In the genomic region with DNA sequence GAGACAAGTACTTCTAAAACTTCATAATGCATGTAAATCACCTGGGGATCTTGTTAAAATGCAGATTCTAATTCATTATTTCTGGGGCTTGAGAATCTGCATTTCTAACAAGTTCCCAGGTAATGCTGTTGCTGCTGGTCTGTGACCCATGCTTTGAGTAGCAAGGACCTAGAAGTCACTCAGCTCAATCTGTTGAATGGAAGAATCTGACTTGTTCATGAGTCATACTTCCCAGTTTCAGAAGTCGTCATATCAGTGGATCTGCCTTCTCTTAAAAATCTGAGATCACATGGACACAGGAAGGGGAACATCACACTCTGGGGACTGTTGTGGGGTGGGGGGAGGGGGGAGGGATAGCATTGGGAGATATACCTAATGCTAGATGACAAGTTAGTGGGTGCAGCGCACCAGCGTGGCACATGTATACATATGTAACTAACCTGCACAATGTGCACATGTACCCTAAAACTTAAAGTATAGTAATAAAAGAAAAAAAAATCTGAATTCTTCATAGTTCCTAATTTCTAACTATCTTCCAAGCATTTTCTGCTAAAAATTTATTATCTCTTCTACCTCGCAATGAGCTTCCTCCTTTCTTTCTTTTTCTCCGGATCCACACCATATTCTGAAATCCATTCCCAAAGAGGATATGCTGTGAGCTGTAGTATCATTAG, we compare ENCODE assay signal across 8 cellular contexts. TPM values are rescaled to one million over a fixed set of nuclear protein-coding genes. Genes with fewer than 3 reads are reported as not detected.
DNase-seq lines count a peak whose midpoint lies in the region; ATAC-seq and TF ChIP-seq lines count a peak whose summit lies in the region.
"Not testable (repeated sequence)": the region's sequence is repeated elsewhere in the genome, so short reads cannot be mapped to it uniquely, and the experiment has no call there.

No MANE protein-coding gene starts in this region.

- H4K91ac ChIP-seq in IMR-90 (ENCODE audit: insufficient read depth, low read depth, low read length), result not testable (repeated sequence)

- H4K8ac ChIP-seq in IMR-90 (ENCODE audit: low read depth in 2 of 2, low read length in 2 of 2), result not testable (repeated sequence)

- H3K27me3 ChIP-seq in IMR-90 (ENCODE audit: control insufficient read depth, insufficient read depth, low read length), result not testable (repeated sequence)

- not testable (repeated sequence) for H3K4me3 ChIP-seq in IMR-90 (ENCODE audit: insufficient read depth, low read depth, low read length); astrocyte of the spinal cord (ENCODE audit: low read depth, low read length)

- H3K9ac ChIP-seq in IMR-90 (ENCODE audit: low read depth, low read length), result not testable (repeated sequence)

- H3K27me3 Mint-ChIP-seq in T-helper 2 cell treated with Interferon-gamma antibody and Interleukin-4, amounts not matched to agents 5 μg/mL and 100 μg/mL, for 36 hours (ENCODE audit: low read depth), result not testable (repeated sequence)

- H2BK5ac ChIP-seq in IMR-90 (ENCODE audit: low read depth, low read length, poor library complexity, severe bottlenecking), result not testable (repeated sequence)

- not testable (repeated sequence) for H2BK120ac ChIP-seq in IMR-90 (ENCODE audit: low read depth, low read length)

- H2BK20ac ChIP-seq in IMR-90 (ENCODE audit: low read depth, low read length), result peak overlapping the region; percentile 24; the same call in 1 of the 2 replicates

- peak overlapping the region; percentile 32 for H3K4me3 Mint-ChIP-seq in T-helper 2 cell treated with Interferon-gamma antibody and Interleukin-4, amounts not matched to agents 5 μg/mL and 100 μg/mL, for 36 hours

- H4K20me1 ChIP-seq in IMR-90 (ENCODE audit: insufficient read depth, low read length), result not testable (repeated sequence)

- not testable (repeated sequence) for H4K5ac ChIP-seq in IMR-90 (ENCODE audit: low read depth, low read length)

- H3K36me3 Mint-ChIP-seq in T-helper 2 cell treated with Interferon-gamma antibody and Interleukin-4, amounts not matched to agents 5 μg/mL and 100 μg/mL, for 36 hours (ENCODE audit: low read depth), result not testable (repeated sequence)

- DNase-seq in GM10266 (ENCODE audit: extremely low spot score) (peak; percentile 43), GM20000 (ENCODE audit: low spot score) (peak; percentile 47), IMR-90 (peak; percentile 82), astrocyte of the spinal cord (ENCODE audit: low read depth, low spot score) (peak; percentile 66), kidney tubule cell (ENCODE audit: low spot score) (peak; percentile 80), stromal cell of bone marrow (ENCODE audit: low read depth) (peak; percentile 66)
- DNase-seq in T-helper 2 cell treated with Interferon-gamma antibody and Interleukin-4, amounts not matched to agents 5 μg/mL and 100 μg/mL, for 36 hours (ENCODE audit: low spot score), result peak; percentile 65

- not testable (repeated sequence) for H2AFZ ChIP-seq in IMR-90 (replicated peaks; ENCODE audit: low read length, poor library complexity)

- H2BK15ac ChIP-seq in IMR-90 (ENCODE audit: low read depth, low read length), result not testable (repeated sequence)

- not testable (repeated sequence) for H2AK5ac ChIP-seq in IMR-90 (ENCODE audit: low read depth, low read length)

- H3K36me3 ChIP-seq in IMR-90 (ENCODE audit: control insufficient read depth, insufficient read depth, low read length), result not testable (repeated sequence)

- H3K4me1 Mint-ChIP-seq in T-helper 2 cell treated with Interferon-gamma antibody and Interleukin-4, amounts not matched to agents 5 μg/mL and 100 μg/mL, for 36 hours (ENCODE audit: low read depth), result peaks cover 64% of the 10 kb centered on the region

- not testable (repeated sequence) for H3K9me3 ChIP-seq in IMR-90 (ENCODE audit: control insufficient read depth, insufficient read depth, low read length)

- TF ChIP-seq POLR2A in IMR-90 (IDR thresholded peaks at IDR 0.05; ENCODE audit: low read depth, low read length), result not testable (repeated sequence)

- intact Hi-C loops in IMR-90 (cut with micrococcal nuclease), result not testable (repeated sequence)

- not testable (repeated sequence) for H3K14ac ChIP-seq in IMR-90 (replicated peaks; ENCODE audit: low read depth, low read length)

- CTCF ChIA-PET in IMR-90 (lab: Yijun Ruan, JAX), result not testable (repeated sequence)

- H3K9me3 Mint-ChIP-seq in T-helper 2 cell treated with Interferon-gamma antibody and Interleukin-4, amounts not matched to agents 5 μg/mL and 100 μg/mL, for 36 hours, result not testable (repeated sequence)

- peaks cover 11% of the 10 kb centered on the region for H3K4me1 ChIP-seq in IMR-90 (ENCODE audit: control insufficient read depth, insufficient read depth, low read length)

- H3K56ac ChIP-seq in IMR-90 (ENCODE audit: extremely low read depth, insufficient read depth, low read length), result not testable (repeated sequence)

- not testable (repeated sequence) for H3K4ac ChIP-seq in IMR-90 (ENCODE audit: low read depth, low read length)

- TF ChIP-seq RAD21 in IMR-90 (IDR thresholded peaks at IDR 0.05; ENCODE audit: low read length), result not testable (repeated sequence)

- not testable (repeated sequence) for H2AK9ac ChIP-seq in IMR-90 (replicated peaks; ENCODE audit: low read depth, low read length, poor library complexity)

- dilution Hi-C loops in IMR-90 (cut with HindIII; ENCODE audit: low sequenced_read_pairs, unreplicated experiment), result not testable (repeated sequence)

- ATAC-seq in HG02885 (IDR thresholded peaks at IDR 0.05; ENCODE audit: poor library complexity, unreplicated experiment), result peak; percentile 78
- ATAC-seq in IMR-90 (ENCODE audit: low read depth), result peak; percentile 69; the same call in 1 of the 2 replicates

- POLR2A ChIA-PET in IMR-90 (lab: Charles Lee; ENCODE audit: unreplicated experiment), result not testable (repeated sequence)

- H3K79me1 ChIP-seq in IMR-90 (ENCODE audit: low read depth in 1 of 2, low read length in 2 of 2), result not testable (repeated sequence)

- in situ Hi-C loops in IMR-90 (cut with MboI; ENCODE audit: low sequenced_read_pairs); astrocyte of the spinal cord (cut with HindIII; ENCODE audit: low sequenced_read_pairs): not testable (repeated sequence)

- H3K27ac ChIP-seq in IMR-90 (ENCODE audit: insufficient read depth, low read length), result not testable (repeated sequence)

- not testable (repeated sequence) for H3K18ac ChIP-seq in IMR-90 (ENCODE audit: low read depth, low read length)

- H3K27ac Mint-ChIP-seq in T-helper 2 cell treated with Interferon-gamma antibody and Interleukin-4, amounts not matched to agents 5 μg/mL and 100 μg/mL, for 36 hours, result peak overlapping the region; percentile 80

- not testable (repeated sequence) for BruUV-seq in IMR-90 (replicated peaks; lab: Mats Ljungman, UMichigan)

- H3K9me1 ChIP-seq in IMR-90 (ENCODE audit: insufficient read depth, low read length), result not testable (repeated sequence)

- H3K23ac ChIP-seq in IMR-90 (ENCODE audit: low read depth, low read length), result not testable (repeated sequence)

- no CpG with 5 or more reads among the region's 5 CpGs for WGBS in IMR-90 (ENCODE audit: extremely low coverage in 2 of 2, insufficient read length in 1 of 2), 2 experiments

- not testable (repeated sequence) for H3K4me2 ChIP-seq in IMR-90 (ENCODE audit: low read depth, low read length)

- not testable (repeated sequence) for TF ChIP-seq CTCF in GM10266 (IDR thresholded peaks at IDR 0.05; ENCODE audit: control insufficient read depth, insufficient read depth, low read depth, missing control alignments); GM20000 (IDR thresholded peaks at IDR 0.05; ENCODE audit: extremely low read depth, missing control alignments); IMR-90 (conservative IDR thresholded peaks at IDR 0.05; ENCODE audit: low read depth, low read length); astrocyte of the spinal cord (IDR thresholded peaks at IDR 0.05; ENCODE audit: low read depth, low read length)

RNA-seq across cellular contexts. Expression of a gene that starts 46.2 kb away (rescaled TPM):
- 0.90 and 1.1 TPM in 2 replicates for total RNA-seq in IMR-90 (2012; rRNA removed)
- 1.4 TPM in 2 replicates for polyA plus RNA-seq in IMR-90 (2012; rRNA removed)
- polyA plus RNA-seq in IMR-90 (2012; cell fraction: cytosol; rRNA removed), result 1.1 and 2.2 TPM in 2 replicates
- 0.45 and 1.1 TPM in 2 replicates for polyA plus RNA-seq in IMR-90 (2012; cell fraction: nucleus; rRNA removed; ENCODE audit: low replicate concordance)
